Comparison of ENCODE assay signal across 8 cellular contexts in genomic region chr6:119350202-119351004, GRCh38. TPM values are rescaled to one million over a fixed set of nuclear protein-coding genes. Genes with fewer than 3 reads are reported as not detected.
DNase-seq lines count a peak whose midpoint lies in the region; ATAC-seq and TF ChIP-seq lines count a peak whose summit lies in the region.

No MANE protein-coding gene starts in this region.

- peak overlapping the region; percentile 60 to 96 (median 85) for H3K4me3 ChIP-seq in dorsolateral prefrontal cortex
- peak overlapping the region; percentile 54 for H3K4me3 ChIP-seq in mesendoderm (ENCODE audit: low read length)

- H3K27ac ChIP-seq in dorsolateral prefrontal cortex (peak overlapping the region in 58 of 59 donors; percentile 17 to 95 (median 86)), mesendoderm (ENCODE audit: low read depth, low read length) (peak overlapping the region; percentile 41)

- H3K9me3 ChIP-seq in ES-I3 (ENCODE audit: control insufficient read depth, insufficient read depth, low read length) = no peaks in the 10 kb centered on the region

- no peak overlapping the region for H2BK5ac ChIP-seq in mesendoderm (ENCODE audit: low read length)

- no peak overlapping the region for H4K5ac ChIP-seq in mesendoderm (ENCODE audit: low read length)

- H3K79me2 ChIP-seq in mesendoderm (ENCODE audit: control insufficient read depth, insufficient read depth, low read length) = peaks cover 21% of the 10 kb centered on the region

- H2BK120ac ChIP-seq in mesendoderm (ENCODE audit: low read depth, low read length) = no peak overlapping the region

- no peaks in the 10 kb centered on the region for H3K36me3 ChIP-seq in ES-I3 (ENCODE audit: insufficient read depth, low read length)
- H3K36me3 ChIP-seq in mesendoderm (ENCODE audit: control insufficient read depth, insufficient read depth, low read length) = no peaks in the 10 kb centered on the region

- H3K9ac ChIP-seq in ES-I3 (ENCODE audit: low read depth, low read length) (peak overlapping the region; percentile 72), mesendoderm (ENCODE audit: low read length) (peak overlapping the region; percentile 76)

- peak overlapping the region; percentile 85 for H3K18ac ChIP-seq in mesendoderm (ENCODE audit: low read length)

- H4K8ac ChIP-seq in mesendoderm (ENCODE audit: low read depth, low read length) = no peak overlapping the region

- peak; percentile 14 for ATAC-seq in GM21529 (IDR thresholded peaks at IDR 0.05; ENCODE audit: unreplicated experiment)
- ATAC-seq in stimulated activated naive CD8-positive, alpha-beta T cell treated with anti-CD3 and anti-CD28 coated beads, Interleukin-15, Interleukin-2, amounts not matched to agents 100 U/mL and 50 U/mL, for 24 hours = peak; percentile 32

- peaks cover 13% of the 10 kb centered on the region for H3K79me1 ChIP-seq in mesendoderm (ENCODE audit: low read length)

- H2AK5ac ChIP-seq in mesendoderm (ENCODE audit: low read length) = no peak overlapping the region

- intact Hi-C loops in dorsolateral prefrontal cortex (cut with DNase I) = no loop called here

- WGBS in mesendoderm (ENCODE audit: extremely low coverage, insufficient coverage, low lambda C conversion rate) = no CpG with 5 or more reads among the region's 25 CpGs

- H3K56ac ChIP-seq in mesendoderm (ENCODE audit: low read length) = peak overlapping the region; percentile 86

- no peak overlapping the region for H2BK15ac ChIP-seq in mesendoderm (replicated peaks; ENCODE audit: low read depth)

- H3K23ac ChIP-seq in mesendoderm (ENCODE audit: low read length) = peak overlapping the region; percentile 16

- H3K4me1 ChIP-seq in ES-I3 (ENCODE audit: insufficient read depth, low read length) (peaks cover 7% of the 10 kb centered on the region), mesendoderm (ENCODE audit: control insufficient read depth, low read depth, low read length) (peaks cover 3% of the 10 kb centered on the region)

- DNase-seq in HuH-7.5 (ENCODE audit: low spot score) = peak; percentile 25
- DNase-seq in UCSD-AML1 (lab: John Stamatoyannopoulos, UW; ENCODE audit: unreplicated experiment) = peak; percentile 22
- DNase-seq in dorsolateral prefrontal cortex = no peak
- DNase-seq in mesendoderm = peak; percentile 40
- DNase-seq in stimulated activated naive CD8-positive, alpha-beta T cell treated with anti-CD3 and anti-CD28 coated beads, Interleukin-15, Interleukin-2, amounts not matched to agents 100 U/mL and 50 U/mL, for 24 hours = peak; percentile 53
- no peak for DNase-seq in COLO829 (ENCODE audit: low spot score)

- H3K4ac ChIP-seq in mesendoderm (ENCODE audit: low read depth, low read length) = peak overlapping the region; percentile 71

- peak overlapping the region; percentile 67 for H3K4me2 ChIP-seq in mesendoderm (ENCODE audit: low read length)

- H3K27me3 ChIP-seq in dorsolateral prefrontal cortex (peaks cover 0 to 64% (median 0%) of the 10 kb centered on the region in 45 donors), mesendoderm (ENCODE audit: insufficient read depth, low read length, poor library complexity) (no peaks in the 10 kb centered on the region)

- TF ChIP-seq CTCF in dorsolateral prefrontal cortex (IDR thresholded peaks at IDR 0.05 in 54 of 56, conservative IDR thresholded peaks at IDR 0.05 in 2 of 56; ENCODE audit: low read depth in 1 of 56, partially characterized antibody in 56 of 56) = peak in 2 of 56 donors; percentile 19 to 29

RNA-seq across cellular contexts. Expression of gene MAN1A1, which starts 0.8 kb away (rescaled TPM):
- total RNA-seq in dorsolateral prefrontal cortex = 10 to 100 TPM in 106 of 120 experiments, 1 to 10 TPM in 14; 5.8 to 40.2 (median 14.5) TPM
- 4.5 TPM for polyA plus RNA-seq in mesendoderm (2013, experiment 1 of 2)
- polyA plus RNA-seq in mesendoderm (2013, experiment 2 of 2) = 4.1 TPM

Comparison
In these comparisons a context has a peak if more than half of its experiments do, and no peak if none do; other contexts are left out.
1. DNase-seq: peak in HuH-7.5 (single experiment), UCSD-AML1 (single experiment), mesendoderm (single experiment) and stimulated activated naive CD8-positive, alpha-beta T cell treated with anti-CD3 and anti-CD28 coated beads, Interleukin-15, Interleukin-2, amounts not matched to agents 100 U/mL and 50 U/mL, for 24 hours (single experiment); none in dorsolateral prefrontal cortex (0 of 10) and COLO829 (single experiment).